Comparison of ENCODE assay signal across 1 cellular context in genomic region chr16:85137323-85138072, GRCh38.
TF ChIP-seq lines count a peak whose summit lies in the region.

No MANE protein-coding gene starts in this region.

TF ChIP-seq in HepG2, 621 proteins besides CTCF, POLR2A, EP300 and RAD21 (continued from another document and continues in another):
- TF ChIP-seq, protein P1, sequence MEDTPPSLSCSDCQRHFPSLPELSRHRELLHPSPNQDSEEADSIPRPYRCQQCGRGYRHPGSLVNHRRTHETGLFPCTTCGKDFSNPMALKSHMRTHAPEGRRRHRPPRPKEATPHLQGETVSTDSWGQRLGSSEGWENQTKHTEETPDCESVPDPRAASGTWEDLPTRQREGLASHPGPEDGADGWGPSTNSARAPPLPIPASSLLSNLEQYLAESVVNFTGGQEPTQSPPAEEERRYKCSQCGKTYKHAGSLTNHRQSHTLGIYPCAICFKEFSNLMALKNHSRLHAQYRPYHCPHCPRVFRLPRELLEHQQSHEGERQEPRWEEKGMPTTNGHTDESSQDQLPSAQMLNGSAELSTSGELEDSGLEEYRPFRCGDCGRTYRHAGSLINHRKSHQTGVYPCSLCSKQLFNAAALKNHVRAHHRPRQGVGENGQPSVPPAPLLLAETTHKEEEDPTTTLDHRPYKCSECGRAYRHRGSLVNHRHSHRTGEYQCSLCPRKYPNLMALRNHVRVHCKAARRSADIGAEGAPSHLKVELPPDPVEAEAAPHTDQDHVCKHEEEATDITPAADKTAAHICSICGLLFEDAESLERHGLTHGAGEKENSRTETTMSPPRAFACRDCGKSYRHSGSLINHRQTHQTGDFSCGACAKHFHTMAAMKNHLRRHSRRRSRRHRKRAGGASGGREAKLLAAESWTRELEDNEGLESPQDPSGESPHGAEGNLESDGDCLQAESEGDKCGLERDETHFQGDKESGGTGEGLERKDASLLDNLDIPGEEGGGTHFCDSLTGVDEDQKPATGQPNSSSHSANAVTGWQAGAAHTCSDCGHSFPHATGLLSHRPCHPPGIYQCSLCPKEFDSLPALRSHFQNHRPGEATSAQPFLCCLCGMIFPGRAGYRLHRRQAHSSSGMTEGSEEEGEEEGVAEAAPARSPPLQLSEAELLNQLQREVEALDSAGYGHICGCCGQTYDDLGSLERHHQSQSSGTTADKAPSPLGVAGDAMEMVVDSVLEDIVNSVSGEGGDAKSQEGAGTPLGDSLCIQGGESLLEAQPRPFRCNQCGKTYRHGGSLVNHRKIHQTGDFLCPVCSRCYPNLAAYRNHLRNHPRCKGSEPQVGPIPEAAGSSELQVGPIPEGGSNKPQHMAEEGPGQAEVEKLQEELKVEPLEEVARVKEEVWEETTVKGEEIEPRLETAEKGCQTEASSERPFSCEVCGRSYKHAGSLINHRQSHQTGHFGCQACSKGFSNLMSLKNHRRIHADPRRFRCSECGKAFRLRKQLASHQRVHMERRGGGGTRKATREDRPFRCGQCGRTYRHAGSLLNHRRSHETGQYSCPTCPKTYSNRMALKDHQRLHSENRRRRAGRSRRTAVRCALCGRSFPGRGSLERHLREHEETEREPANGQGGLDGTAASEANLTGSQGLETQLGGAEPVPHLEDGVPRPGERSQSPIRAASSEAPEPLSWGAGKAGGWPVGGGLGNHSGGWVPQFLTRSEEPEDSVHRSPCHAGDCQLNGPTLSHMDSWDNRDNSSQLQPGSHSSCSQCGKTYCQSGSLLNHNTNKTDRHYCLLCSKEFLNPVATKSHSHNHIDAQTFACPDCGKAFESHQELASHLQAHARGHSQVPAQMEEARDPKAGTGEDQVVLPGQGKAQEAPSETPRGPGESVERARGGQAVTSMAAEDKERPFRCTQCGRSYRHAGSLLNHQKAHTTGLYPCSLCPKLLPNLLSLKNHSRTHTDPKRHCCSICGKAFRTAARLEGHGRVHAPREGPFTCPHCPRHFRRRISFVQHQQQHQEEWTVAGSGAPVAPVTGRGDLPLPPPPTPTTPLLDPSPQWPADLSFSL (CRISPR knock-in tag; IDR thresholded peaks at IDR 0.05), result no peak
- TF ChIP-seq ZFP90 (CRISPR knock-in tag; IDR thresholded peaks at IDR 0.05; ENCODE audit: borderline replicate concordance) (0 out of 2 replicates have a peak, but pooled peaks have one; percentile 86), AKAP8 (CRISPR knock-in tag; IDR thresholded peaks at IDR 0.05) (no peak; the same call in 1 of the 2 replicates), ZNF850 (CRISPR knock-in tag; conservative IDR thresholded peaks at IDR 0.05) (no peak), ZBTB43 (CRISPR knock-in tag; conservative IDR thresholded peaks at IDR 0.05) (peak; percentile 89; the same call in 1 of the 2 replicates), GFI1 (CRISPR knock-in tag; IDR thresholded peaks at IDR 0.05; ENCODE audit: borderline replicate concordance) (0 out of 2 replicates have a peak, but pooled peaks have one; percentile 6), ZNF776 (CRISPR knock-in tag; IDR thresholded peaks at IDR 0.05) (peak; percentile 88; the same call in 1 of the 2 replicates), ZNF317 (CRISPR knock-in tag; IDR thresholded peaks at IDR 0.05) (peak; percentile 54; the same call in 1 of the 2 replicates), ZSCAN30 (CRISPR knock-in tag; IDR thresholded peaks at IDR 0.05) (no peak), ZFP36L2 (CRISPR knock-in tag; IDR thresholded peaks at IDR 0.05) (peak; percentile 54; the same call in 1 of the 2 replicates), ZSCAN20 (CRISPR knock-in tag; IDR thresholded peaks at IDR 0.05; ENCODE audit: borderline replicate concordance) (no peak), ZNF343 (CRISPR knock-in tag; IDR thresholded peaks at IDR 0.05) (no peak; the same call in 1 of the 2 replicates), ZNF333 (CRISPR knock-in tag; IDR thresholded peaks at IDR 0.05; ENCODE audit: borderline replicate concordance) (peak; percentile 78; the same call in 1 of the 2 replicates), TBL1XR1 (IDR thresholded peaks at IDR 0.05; ENCODE audit: borderline replicate concordance, low read length, partially characterized antibody) (no peak), RBAK (CRISPR knock-in tag; IDR thresholded peaks at IDR 0.05) (no peak), ZNF282 (IDR thresholded peaks at IDR 0.05; ENCODE audit: partially characterized antibody) (no peak), RFX3 (CRISPR knock-in tag; IDR thresholded peaks at IDR 0.05) (no peak; the same call in 1 of the 2 replicates), ZNF780A (CRISPR knock-in tag; IDR thresholded peaks at IDR 0.05) (no peak), GABPB1 (CRISPR knock-in tag; IDR thresholded peaks at IDR 0.05) (peak; percentile 71; the same call in 1 of the 2 replicates), SMARCC2 (IDR thresholded peaks at IDR 0.05) (no peak), SNRNP70 (IDR thresholded peaks at IDR 0.05; ENCODE audit: low read depth, low read length) (no peak), RCOR2 (CRISPR knock-in tag; IDR thresholded peaks at IDR 0.05) (no peak; the same call in 1 of the 2 replicates), RXRA (CRISPR knock-in tag; IDR thresholded peaks at IDR 0.05) (peak; percentile 89), DMTF1 (CRISPR knock-in tag; IDR thresholded peaks at IDR 0.05) (no peak), POLR2G (IDR thresholded peaks at IDR 0.05; ENCODE audit: low read depth, low read length) (no peak; the same call in none of the 2 replicates), MIER3 (CRISPR knock-in tag; IDR thresholded peaks at IDR 0.05; ENCODE audit: borderline replicate concordance) (peak; percentile 57; the same call in 1 of the 2 replicates), BCL6 (CRISPR knock-in tag; IDR thresholded peaks at IDR 0.05) (peak; percentile 63), ZNF614 (CRISPR knock-in tag; IDR thresholded peaks at IDR 0.05; ENCODE audit: borderline replicate concordance) (peak; percentile 40; the same call in 1 of the 2 replicates), ZNF101 (CRISPR knock-in tag; IDR thresholded peaks at IDR 0.05; ENCODE audit: borderline replicate concordance, low read depth) (no peak), ZNF724P (CRISPR knock-in tag; IDR thresholded peaks at IDR 0.05; ENCODE audit: borderline replicate concordance) (no peak), ZNF512 (CRISPR knock-in tag; IDR thresholded peaks at IDR 0.05) (peak; percentile 99), ZNF224 (CRISPR knock-in tag; IDR thresholded peaks at IDR 0.05) (no peak; the same call in 1 of the 2 replicates), ZNF577 (CRISPR knock-in tag; IDR thresholded peaks at IDR 0.05; ENCODE audit: borderline replicate concordance, low read depth) (no peak; the same call in 1 of the 2 replicates), NFRKB (IDR thresholded peaks at IDR 0.05) (no peak), AHDC1 (CRISPR knock-in tag; IDR thresholded peaks at IDR 0.05; ENCODE audit: borderline replicate concordance) (no peak), ZNF841 (CRISPR knock-in tag; IDR thresholded peaks at IDR 0.05; ENCODE audit: borderline replicate concordance) (no peak)
- TF ChIP-seq, protein P2, sequence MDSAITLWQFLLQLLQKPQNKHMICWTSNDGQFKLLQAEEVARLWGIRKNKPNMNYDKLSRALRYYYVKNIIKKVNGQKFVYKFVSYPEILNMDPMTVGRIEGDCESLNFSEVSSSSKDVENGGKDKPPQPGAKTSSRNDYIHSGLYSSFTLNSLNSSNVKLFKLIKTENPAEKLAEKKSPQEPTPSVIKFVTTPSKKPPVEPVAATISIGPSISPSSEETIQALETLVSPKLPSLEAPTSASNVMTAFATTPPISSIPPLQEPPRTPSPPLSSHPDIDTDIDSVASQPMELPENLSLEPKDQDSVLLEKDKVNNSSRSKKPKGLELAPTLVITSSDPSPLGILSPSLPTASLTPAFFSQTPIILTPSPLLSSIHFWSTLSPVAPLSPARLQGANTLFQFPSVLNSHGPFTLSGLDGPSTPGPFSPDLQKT (CRISPR knock-in tag; IDR thresholded peaks at IDR 0.05; ENCODE audit: borderline replicate concordance), result no peak
- TF ChIP-seq, protein P3, sequence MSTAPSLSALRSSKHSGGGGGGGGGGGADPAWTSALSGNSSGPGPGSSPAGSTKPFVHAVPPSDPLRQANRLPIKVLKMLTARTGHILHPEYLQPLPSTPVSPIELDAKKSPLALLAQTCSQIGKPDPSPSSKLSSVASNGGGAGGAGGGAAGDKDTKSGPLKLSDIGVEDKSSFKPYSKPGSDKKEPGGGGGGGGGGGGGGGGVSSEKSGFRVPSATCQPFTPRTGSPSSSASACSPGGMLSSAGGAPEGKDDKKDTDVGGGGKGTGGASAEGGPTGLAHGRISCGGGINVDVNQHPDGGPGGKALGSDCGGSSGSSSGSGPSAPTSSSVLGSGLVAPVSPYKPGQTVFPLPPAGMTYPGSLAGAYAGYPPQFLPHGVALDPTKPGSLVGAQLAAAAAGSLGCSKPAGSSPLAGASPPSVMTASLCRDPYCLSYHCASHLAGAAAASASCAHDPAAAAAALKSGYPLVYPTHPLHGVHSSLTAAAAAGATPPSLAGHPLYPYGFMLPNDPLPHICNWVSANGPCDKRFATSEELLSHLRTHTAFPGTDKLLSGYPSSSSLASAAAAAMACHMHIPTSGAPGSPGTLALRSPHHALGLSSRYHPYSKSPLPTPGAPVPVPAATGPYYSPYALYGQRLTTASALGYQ (CRISPR knock-in tag; IDR thresholded peaks at IDR 0.05), result peak; percentile 73
- TF ChIP-seq, protein P4, sequence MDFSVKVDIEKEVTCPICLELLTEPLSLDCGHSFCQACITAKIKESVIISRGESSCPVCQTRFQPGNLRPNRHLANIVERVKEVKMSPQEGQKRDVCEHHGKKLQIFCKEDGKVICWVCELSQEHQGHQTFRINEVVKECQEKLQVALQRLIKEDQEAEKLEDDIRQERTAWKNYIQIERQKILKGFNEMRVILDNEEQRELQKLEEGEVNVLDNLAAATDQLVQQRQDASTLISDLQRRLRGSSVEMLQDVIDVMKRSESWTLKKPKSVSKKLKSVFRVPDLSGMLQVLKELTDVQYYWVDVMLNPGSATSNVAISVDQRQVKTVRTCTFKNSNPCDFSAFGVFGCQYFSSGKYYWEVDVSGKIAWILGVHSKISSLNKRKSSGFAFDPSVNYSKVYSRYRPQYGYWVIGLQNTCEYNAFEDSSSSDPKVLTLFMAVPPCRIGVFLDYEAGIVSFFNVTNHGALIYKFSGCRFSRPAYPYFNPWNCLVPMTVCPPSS (IDR thresholded peaks at IDR 0.05), result no peak
